8 cellular contexts compared by ENCODE assay signal in genomic region chr16:14529010-14529669, GRCh38.
DNase-seq lines count a peak whose midpoint lies in the region; ATAC-seq and TF ChIP-seq lines count a peak whose summit lies in the region.

No MANE protein-coding gene starts in this region.

- H3F3A ChIP-seq in SU-DHL-6 (ENCODE audit: insufficient read depth) = no peaks in the 10 kb centered on the region; the same call in 1 of the 2 replicates

- no peak for TF ChIP-seq EP300 in sigmoid colon (IDR thresholded peaks at IDR 0.05)

- no peak overlapping the region for H3K9ac ChIP-seq in SU-DHL-6 (ENCODE audit: low read length)

- peaks cover 4% of the 10 kb centered on the region; the same call in 1 of the 2 replicates for H3K79me2 ChIP-seq in SU-DHL-6 (ENCODE audit: insufficient read depth, low read length)

- no peaks in the 10 kb centered on the region for H3K27me3 ChIP-seq in SU-DHL-6 (ENCODE audit: low read length)
- H3K27me3 ChIP-seq in sigmoid colon = no peaks in the 10 kb centered on the region

- no peak for TF ChIP-seq POLR2A in sigmoid colon (IDR thresholded peaks at IDR 0.05)

- DNase-seq in Right ventricle myocardium inferior (ENCODE audit: missing footprints) = no peak
- DNase-seq in cardiac septum (ENCODE audit: low spot score) = no peak
- peak; percentile 27 for DNase-seq in NCI-H1417 treated with DMSO at 0.1 percent for 48 hours (lab: John Stamatoyannopoulos, UW)
- peak; percentile 93 for DNase-seq in astrocyte of the spinal cord (ENCODE audit: low read depth, low spot score)
- peak; percentile 58 to 84 for DNase-seq in hippocampal formation (lab: John Stamatoyannopoulos, UW)
- DNase-seq in sigmoid colon = peak; percentile 91
- no peak for DNase-seq in NCI-H187 treated with DMSO at 0.1 percent for 48 hours (lab: John Stamatoyannopoulos, UW)

- intact Hi-C loops in Right ventricle myocardium inferior (cut with DNase I) (loop anchor here (1.0 to 10.0 kb wide), 5 partner anchors 42 to 607 kb away; partner anchors contain the start of genes ERCC4 and MRTFB), cardiac septum (cut with DNase I) (loop anchor here (2.0 to 5.0 kb wide), 3 partner anchors 42 to 280 kb away; no protein-coding TSS in a partner anchor), sigmoid colon (cut with DNase I) (loop anchor here (2.0 to 5.0 kb wide), 3 partner anchors 242 to 607 kb away; partner anchors contain the start of gene ERCC4)

- H3K9me3 ChIP-seq in SU-DHL-6 (ENCODE audit: insufficient read depth, low read length) (no peaks in the 10 kb centered on the region), sigmoid colon (no peaks in the 10 kb centered on the region)

- H3K9me2 ChIP-seq in SU-DHL-6 (replicated peaks; ENCODE audit: insufficient read depth, low read length) = no peaks in the 10 kb centered on the region

- H3K27ac ChIP-seq in SU-DHL-6 (ENCODE audit: low read depth, low read length) = no peak overlapping the region
- peak overlapping the region; percentile 48 to 56 (median 50) for H3K27ac ChIP-seq in sigmoid colon

- H3K4me2 ChIP-seq in SU-DHL-6 (ENCODE audit: low read depth, low read length, poor library complexity, severe bottlenecking) = no peak overlapping the region

- TF ChIP-seq CTCF in SU-DHL-6 (IDR thresholded peaks at IDR 0.05; ENCODE audit: insufficient read depth, low read length, poor library complexity, severe bottlenecking) (peak; percentile 64), astrocyte of the spinal cord (IDR thresholded peaks at IDR 0.05; ENCODE audit: low read depth, low read length) (peak; percentile 63), sigmoid colon (IDR thresholded peaks at IDR 0.05) (peak; percentile 68 to 88 (median 78))

- in situ Hi-C loops in astrocyte of the spinal cord (cut with HindIII; ENCODE audit: low sequenced_read_pairs) = no loop called here

- H3K36me3 ChIP-seq in SU-DHL-6 (ENCODE audit: low read length) (no peaks in the 10 kb centered on the region), sigmoid colon (no peaks in the 10 kb centered on the region)

- no peak overlapping the region for H2AFZ ChIP-seq in SU-DHL-6 (ENCODE audit: low read depth, low read length, severe bottlenecking)

- peak; percentile 83 for ATAC-seq in Right ventricle myocardium inferior

- H3K4me1 ChIP-seq in sigmoid colon = peaks cover 0 to 33% (median 23%) of the 10 kb centered on the region in 4 donors

- no peak overlapping the region for H3K4me3 ChIP-seq in SU-DHL-6 (ENCODE audit: insufficient read depth, low read length, poor library complexity, severe bottlenecking)
- H3K4me3 ChIP-seq in astrocyte of the spinal cord (ENCODE audit: low read depth, low read length) = no peak overlapping the region
- H3K4me3 ChIP-seq in sigmoid colon = peak overlapping the region in 3 of 4 donors; percentile 28 to 38 (median 29)

- no peaks in the 10 kb centered on the region for H4K20me1 ChIP-seq in SU-DHL-6 (ENCODE audit: low read depth, low read length)

- 21 to 31% methylated on average over 11 of the region's 11 CpGs for WGBS in sigmoid colon, 2 donors

Comparison
In these comparisons a context has a peak if more than half of its experiments do, and no peak if none do; other contexts are left out.
1. DNase-seq: peak in NCI-H1417 treated with DMSO at 0.1 percent for 48 hours (single experiment), astrocyte of the spinal cord (single experiment), hippocampal formation (2 of 2) and sigmoid colon (single experiment); none in Right ventricle myocardium inferior (single experiment), cardiac septum (single experiment) and NCI-H187 treated with DMSO at 0.1 percent for 48 hours (single experiment).
2. H3K4me3 ChIP-seq: peak in sigmoid colon (3 of 4); none in SU-DHL-6 (single experiment) and astrocyte of the spinal cord (single experiment).
3. Peak in every context shown above with its lines, with median percentiles within 50 percentile points of each other: CTCF ChIP-seq.